Comparison of ENCODE assay signal across 27 cellular contexts in genomic region chr16:240559-240958, GRCh38. TPM values are rescaled to one million over a fixed set of nuclear protein-coding genes. Genes with fewer than 3 reads are reported as not detected.
DNase-seq lines count a peak whose midpoint lies in the region; ATAC-seq and TF ChIP-seq lines count a peak whose summit lies in the region.
"Had no signal": no experiment of that assay in that cellular context is flagged by ENCODE, and none has a peak within 500 bp of the region (broad histone marks: within the 10 kb centered on the region; RNA-seq: fewer than 3 reads in every experiment).

No MANE protein-coding gene starts in this region.

- H3K9me3 ChIP-seq in right atrium auricular region (no peaks in the 10 kb centered on the region), right cardiac atrium (ENCODE audit: control insufficient read depth, low read length) (no peaks in the 10 kb centered on the region), sigmoid colon (no peaks in the 10 kb centered on the region)
- H3K9me3 ChIP-seq: body of pancreas, pancreas, Peyer's patch, right lobe of liver, SJSA1, thoracic aorta had no signal

- no peak for TF ChIP-seq CTCF in right atrium auricular region (IDR thresholded peaks at IDR 0.05)
- TF ChIP-seq CTCF in sigmoid colon (IDR thresholded peaks at IDR 0.05), result no peak

- H3K27me3 ChIP-seq in right atrium auricular region, result no peaks in the 10 kb centered on the region
- H3K27me3 ChIP-seq in right cardiac atrium (ENCODE audit: control insufficient read depth, insufficient read depth), result no peaks in the 10 kb centered on the region
- no peaks in the 10 kb centered on the region for H3K27me3 ChIP-seq in sigmoid colon
- H3K27me3 ChIP-seq: BE2C, body of pancreas, pancreas, Peyer's patch, right lobe of liver, SJSA1 had no signal

- H3K4me1 ChIP-seq in right atrium auricular region (peaks cover 0 to 51% of the 10 kb centered on the region in 2 donors), right cardiac atrium (ENCODE audit: control insufficient read depth, insufficient read depth, low read length) (peaks cover 6% of the 10 kb centered on the region), sigmoid colon (peaks cover 0 to 39% (median 28%) of the 10 kb centered on the region in 4 donors)

- H3K4me3 ChIP-seq in right atrium auricular region (no peak overlapping the region), right cardiac atrium (ENCODE audit: low read length) (no peak overlapping the region), sigmoid colon (no peak overlapping the region)
- H3K4me3 ChIP-seq: body of pancreas, pancreas, Peyer's patch, right lobe of liver, SJSA1, thoracic aorta had no signal

- WGBS in right cardiac atrium, result 93% methylated on average over 8 of the region's 8 CpGs
- 89% methylated on average over 8 of the region's 8 CpGs for WGBS in sigmoid colon, 2 donors

- DNase-seq in right atrium auricular region (ENCODE audit: low spot score) (no peak), Right ventricle myocardium inferior (ENCODE audit: missing footprints) (no peak), right cardiac atrium (peak in 1 of 3 donors; percentile 14), sigmoid colon (no peak), RKO (ENCODE audit: low spot score) (no peak), NCI-H1930 (lab: John Stamatoyannopoulos, UW) (no peak)
- DNase-seq in activated effector memory CD4-positive, alpha-beta T cell treated with anti-CD3 and anti-CD28 coated beads, Interleukin-2, amount 50 U/mL, for 16 hours, result no peak
- DNase-seq: activated CD4-positive, alpha-beta T cell treated with anti-CD3 and anti-CD28 coated beads, Interleukin-2, amount 10 ng/mL, durations not matched to agents 24 days and 14 days; activated T-cell treated with anti-CD3 and anti-CD28 coated beads, Interleukin-2, amount 50 U/mL, for 1 hour; BE2C; effector CD8-positive, alpha-beta T cell; HCEC 1CT; NCI-H1092 treated with DMSO at 0.1 percent for 48 hours; NCI-H187 treated with DMSO at 0.1 percent for 48 hours; NCI-H69; right lobe of liver; stimulated activated CD4-positive, alpha-beta T cell treated with anti-CD3 and anti-CD28 coated beads, Interleukin-4, amount 100 ng/mL, for 4 hours; stimulated activated naive CD4-positive, alpha-beta T cell had no signal

- no peak for TF ChIP-seq POLR2A in sigmoid colon (IDR thresholded peaks at IDR 0.05)

- intact Hi-C loops in Right ventricle myocardium inferior (cut with DNase I), result no loop called here
- intact Hi-C loops in right cardiac atrium (cut with DNase I), result no loop called here
- intact Hi-C loops in sigmoid colon (cut with DNase I), result no loop called here

- ATAC-seq in Right ventricle myocardium inferior (no peak), right cardiac atrium (no peak), GM21360 (IDR thresholded peaks at IDR 0.05; ENCODE audit: unreplicated experiment) (no peak)
- ATAC-seq: body of pancreas had no signal

- H3K36me3 ChIP-seq in right atrium auricular region (no peaks in the 10 kb centered on the region), sigmoid colon (no peaks in the 10 kb centered on the region)
- H3K36me3 ChIP-seq: BE2C, pancreas, Peyer's patch, right lobe of liver, SJSA1, thoracic aorta had no signal

- H3K27ac ChIP-seq in right atrium auricular region (peak overlapping the region; percentile 62 to 63), right cardiac atrium (ENCODE audit: low read length) (peak overlapping the region; percentile 32), sigmoid colon (peak overlapping the region; percentile 44 to 60 (median 48))
- H3K27ac ChIP-seq: epithelial cell of prostate, right lobe of liver, SJSA1, thoracic aorta had no signal

- TF ChIP-seq EP300 in sigmoid colon (IDR thresholded peaks at IDR 0.05), result no peak

RNA-seq across cellular contexts. Expression of gene FAM234A, which starts 5.9 kb away (rescaled TPM):
- 100 to 1,000 TPM; 141 to 227 TPM for total RNA-seq in right atrium auricular region
- total RNA-seq in Right ventricle myocardium inferior, result 144 TPM
- 100 to 1,000 TPM; 131 to 145 (median 139) TPM for total RNA-seq in right cardiac atrium
- polyA plus RNA-seq in right cardiac atrium, result 171 TPM
- 10 to 100 TPM; 38.3 to 82.5 (median 62.1) TPM for total RNA-seq in sigmoid colon
- polyA plus RNA-seq in sigmoid colon, result 10 to 100 TPM; 12.6 to 74.0 (median 25.7) TPM

RNA-seq across cellular contexts. Expression of gene LUC7L, which starts 11.3 kb away (rescaled TPM):
- total RNA-seq in right atrium auricular region (10 to 100 TPM; 18.3 to 20.2 TPM), Right ventricle myocardium inferior (23.5 TPM), right cardiac atrium (10 to 100 TPM; 28.1 to 32.0 (median 30.2) TPM), sigmoid colon (100 to 1,000 TPM in 2 of 4 donors, 10 to 100 TPM in 2; 48.9 to 138 (median 88.4) TPM)
- polyA plus RNA-seq in right cardiac atrium (32.1 TPM), sigmoid colon (10 to 100 TPM; 21.0 to 58.7 (median 28.2) TPM)

RNA-seq across cellular contexts. Expression of gene RGS11, which starts 35.2 kb away (rescaled TPM):
- total RNA-seq in right atrium auricular region, result 1 to 10 TPM; 8.3 to 9.0 TPM
- 15.4 TPM for total RNA-seq in Right ventricle myocardium inferior
- total RNA-seq in right cardiac atrium, result 10 to 100 TPM; 11.6 to 23.8 (median 17.6) TPM
- 15.5 TPM for polyA plus RNA-seq in right cardiac atrium
- 10 to 100 TPM in 2 of 4 donors, 1 to 10 TPM in 2; 6.4 to 24.9 (median 9.5) TPM for total RNA-seq in sigmoid colon
- polyA plus RNA-seq in sigmoid colon, result 1 to 10 TPM in 2 of 3 donors, under 1 TPM in 1; 0.23 to 4.0 (median 1.8) TPM
- total RNA-seq: SJSA1 had no signal

RNA-seq across cellular contexts. Expression of gene ARHGDIG, which starts 39.8 kb away (rescaled TPM):
- 1 to 10 TPM; 5.9 to 6.8 TPM for total RNA-seq in right atrium auricular region
- 9.3 TPM for total RNA-seq in Right ventricle myocardium inferior
- 10 to 100 TPM in 1 of 4 donors, 1 to 10 TPM in 3; 3.5 to 11.3 (median 4.9) TPM for total RNA-seq in right cardiac atrium
- 7.7 TPM for polyA plus RNA-seq in right cardiac atrium
- 1 to 10 TPM; 3.5 to 5.7 (median 5.0) TPM for total RNA-seq in sigmoid colon
- polyA plus RNA-seq in sigmoid colon, result 1 to 10 TPM in 2 of 3 donors, not detected in 1; 1.6 to 5.2 TPM
- total RNA-seq: activated CD4-positive, alpha-beta T cell treated with anti-CD3 and anti-CD28 coated beads, Interleukin-2, amount 10 ng/mL, durations not matched to agents 24 days and 14 days; activated CD8-positive, alpha-beta memory T cell treated with anti-CD3 and anti-CD28 coated beads for 36 hours; fibroblast of villous mesenchyme; right lobe of liver; SJSA1; thoracic aorta had no signal

RNA-seq across cellular contexts. Expression of gene PDIA2, which starts 42.4 kb away (rescaled TPM):
- 1 to 10 TPM in 1 of 2 donors, under 1 TPM in 1; 0.52 to 5.4 TPM for total RNA-seq in right atrium auricular region
- 1.6 TPM for total RNA-seq in Right ventricle myocardium inferior
- 10 to 100 TPM in 1 of 4 donors, 1 to 10 TPM in 3; 2.1 to 10.0 (median 2.3) TPM for total RNA-seq in right cardiac atrium
- polyA plus RNA-seq in right cardiac atrium, result 0.91 TPM
- total RNA-seq in sigmoid colon, result 1 to 10 TPM in 1 of 4 donors, under 1 TPM in 3; 0.71 to 5.5 (median 0.82) TPM
- polyA plus RNA-seq in sigmoid colon, result 1 to 10 TPM in 1 of 3 donors, under 1 TPM in 1, not detected in 1; 0.60 to 3.0 TPM
- total RNA-seq: activated CD4-positive, alpha-beta T cell treated with anti-CD3 and anti-CD28 coated beads, Interleukin-2, amount 10 ng/mL, durations not matched to agents 24 days and 14 days; activated CD8-positive, alpha-beta memory T cell treated with anti-CD3 and anti-CD28 coated beads for 36 hours; right lobe of liver; SJSA1 had no signal
